21 cellular contexts compared by ENCODE assay signal in the genomic region with DNA sequence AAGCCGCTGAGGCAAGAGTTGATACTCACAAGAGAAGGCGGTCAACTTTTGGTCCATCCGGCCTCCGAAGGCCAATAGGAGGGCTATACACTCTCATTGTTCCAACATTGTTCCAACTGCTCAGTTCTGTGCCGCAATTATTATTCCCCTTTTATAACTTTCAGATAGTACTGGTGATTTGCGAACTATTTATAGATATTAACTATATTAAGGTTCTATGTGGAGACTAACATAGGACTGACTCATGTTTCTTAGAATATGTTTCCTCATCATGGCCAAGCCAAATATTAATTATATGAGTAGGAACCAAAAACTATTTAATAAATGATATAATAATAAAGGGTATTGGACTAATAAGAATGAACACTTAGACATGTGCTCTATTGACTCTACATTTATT.
"Had no signal": no experiment of that assay in that cellular context is flagged by ENCODE, and none has a peak within 500 bp of the region (broad histone marks: within the 10 kb centered on the region; RNA-seq: fewer than 3 reads in every experiment).

No MANE protein-coding gene starts in this region.

- H3K4me1 ChIP-seq: colonic mucosa, foreskin keratinocyte, spleen, testis, upper lobe of left lung had no signal

- H3K4me3 ChIP-seq: colonic mucosa, esophagus muscularis mucosa, lung, skin epidermis, spleen, testis, tibial artery, upper lobe of left lung had no signal

- H3K9me3 ChIP-seq: colonic mucosa, esophagus muscularis mucosa, spleen, testis, tibial artery, upper lobe of left lung had no signal

- H3K27me3 ChIP-seq: colonic mucosa, esophagus muscularis mucosa, foreskin keratinocyte, spleen, testis, tibial artery, upper lobe of left lung had no signal

- ATAC-seq: foreskin keratinocyte; naive thymus-derived CD4-positive, alpha-beta T cell; sciatic nerve; stimulated activated memory B cell treated with anti-CD40 and anti-IgM and Interleukin-4, amounts not matched to agents 10 μg/mL and 1 μg/mL and 100 μg/mL, for 72 hours; stimulated activated naive CD8-positive, alpha-beta T cell treated with anti-CD3 and anti-CD28 coated beads, Interleukin-15, Interleukin-2, amounts not matched to agents 100 U/mL and 50 U/mL, for 24 hours had no signal

- H3K36me3 ChIP-seq: colonic mucosa, spleen, upper lobe of left lung had no signal

- DNase-seq: central memory CD4-positive, alpha-beta T cell; colonic mucosa; effector CD8-positive, alpha-beta T cell; endodermal cell; foreskin keratinocyte; naive thymus-derived CD4-positive, alpha-beta T cell; nephron progenitor cell; nucleus accumbens; retina; spleen; stimulated activated CD4-positive, alpha-beta T cell treated with anti-CD3 and anti-CD28 coated beads, Interleukin-4, amount 100 ng/mL, for 4 hours; stimulated activated naive CD8-positive, alpha-beta T cell treated with anti-CD3 and anti-CD28 coated beads, Interleukin-15, Interleukin-2, amounts not matched to agents 100 U/mL and 50 U/mL, for 24 hours; substantia nigra; testis; tibial artery; upper lobe of left lung had no signal

- H3K27ac ChIP-seq: colonic mucosa, esophagus muscularis mucosa, foreskin keratinocyte, skin epidermis, spleen, testis, tibial artery, upper lobe of left lung had no signal
